In the genomic region with DNA sequence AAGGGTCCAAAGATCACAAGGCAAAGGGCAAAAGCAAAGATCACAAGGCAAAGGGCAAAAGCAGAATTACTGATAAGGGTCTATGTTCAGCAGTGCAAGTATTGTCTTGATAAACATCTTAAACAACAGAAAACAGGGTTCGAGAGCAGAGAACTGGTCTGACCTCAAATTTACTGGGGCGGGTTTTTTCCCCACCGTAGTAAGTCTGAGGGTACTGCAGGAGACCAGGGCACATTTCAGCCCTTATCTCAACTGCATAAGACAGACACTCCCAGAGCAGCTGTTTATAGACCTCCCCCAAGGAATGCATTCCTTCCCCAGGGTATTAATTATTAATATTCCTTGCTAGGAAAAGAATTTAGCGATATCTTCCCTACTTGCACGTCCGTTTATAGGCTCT, we compare ENCODE assay signal across 6 cellular contexts.
DNase-seq lines count a peak whose midpoint lies in the region; ATAC-seq, FAIRE-seq and TF ChIP-seq lines count a peak whose summit lies in the region.
"Not testable (repeated sequence)": the region's sequence is repeated elsewhere in the genome, so short reads cannot be mapped to it uniquely, and the experiment has no call there.

No MANE protein-coding gene starts in this region.

- not testable (repeated sequence) for FAIRE-seq in K562 (lab: Jason Lieb, UNC)

- H3K36me3 ChIP-seq in DND-41 (ENCODE audit: insufficient read depth, low read length); HEK293 (ENCODE audit: control insufficient read depth in 2 of 2, insufficient read depth in 1 of 2, low read length in 2 of 2); OCI-LY7 (ENCODE audit: insufficient read depth, low read length); K562 (ENCODE audit: control insufficient read depth, insufficient read depth, low read length): not testable (repeated sequence)

- intact Hi-C loops in OCI-LY7 (cut with micrococcal nuclease; ENCODE audit: unreplicated experiment); K562 (cut with micrococcal nuclease): not testable (repeated sequence)

- peaks cover 10% of the 10 kb centered on the region for H3K9me3 Mint-ChIP-seq in progenitor cell of endocrine pancreas (ENCODE audit: low read depth)

- H2AFZ ChIP-seq in DND-41 (ENCODE audit: low read depth, low read length); OCI-LY7 (ENCODE audit: low read length); K562 (ENCODE audit: low read depth, low read length): not testable (repeated sequence)

- not testable (repeated sequence) for TF ChIP-seq EP300 in K562 (IDR thresholded peaks at IDR 0.05; ENCODE audit: low read length)

- H3K9me2 ChIP-seq in OCI-LY7 (ENCODE audit: insufficient read depth, low read length): not testable (repeated sequence)

- H3K4me1 ChIP-seq in DND-41 (ENCODE audit: insufficient read depth, low read length); HEK293 (ENCODE audit: control insufficient read depth, insufficient read depth, low read length); OCI-LY7 (ENCODE audit: insufficient read depth, low read length, poor library complexity, severe bottlenecking); K562 (replicated peaks in 1 of 2; ENCODE audit: control insufficient read depth in 2 of 2, insufficient read depth in 2 of 2, low read length in 2 of 2): not testable (repeated sequence)

- H3K9ac ChIP-seq in DND-41 (ENCODE audit: low read depth, low read length); K562 (ENCODE audit: insufficient read depth in 1 of 2, low read depth in 2 of 2, low read length in 2 of 2): not testable (repeated sequence)

- TF ChIP-seq POLR2A in K562 (conservative IDR thresholded peaks at IDR 0.05): not testable (repeated sequence)

- DNase-seq in DND-41 (peak; percentile 19), OCI-LY7 (ENCODE audit: low spot score) (peak; percentile 24), OCI-M1 (lab: John Stamatoyannopoulos, UW) (peak; percentile 10)
- DNase-seq in K562 (ENCODE audit: extremely low read depth in 1 of 4, low spot score in 3 of 4); progenitor cell of endocrine pancreas (ENCODE audit: low spot score, unreplicated experiment): not testable (repeated sequence)

- H3K27me3 ChIP-seq in DND-41 (ENCODE audit: insufficient read depth, low read length, poor library complexity); K562 (ENCODE audit: control insufficient read depth in 2 of 2, insufficient read depth in 2 of 2, low read length in 2 of 2): not testable (repeated sequence)

- ATAC-seq in DND-41 (ENCODE audit: insufficient read depth, low read depth); K562: not testable (repeated sequence)

- not testable (repeated sequence) for TF ChIP-seq CTCF in DND-41 (IDR thresholded peaks at IDR 0.05; ENCODE audit: borderline replicate concordance, extremely low read depth, low read length, poor library complexity, severe bottlenecking); HEK293 (tag by site-specific recombination; IDR thresholded peaks at IDR 0.05); OCI-LY7 (conservative IDR thresholded peaks at IDR 0.05; ENCODE audit: low read length); K562 (IDR thresholded peaks at IDR 0.05 in 2 of 3, conservative IDR thresholded peaks at IDR 0.05 in 1 of 3; ENCODE audit: insufficient read depth in 2 of 3, low read depth in 1 of 3, low read length in 3 of 3); progenitor cell of endocrine pancreas (IDR thresholded peaks at IDR 0.05; ENCODE audit: unreplicated experiment)

- H3K9me1 ChIP-seq in K562 (ENCODE audit: control insufficient read depth, insufficient read depth, low read length): not testable (repeated sequence)

- H3K4me3 ChIP-seq in DND-41 (ENCODE audit: low read depth in 1 of 2, low read length in 2 of 2); HEK293 (ENCODE audit: low read depth, low read length); OCI-LY7 (ENCODE audit: low read depth, low read length, poor library complexity, severe bottlenecking); K562: not testable (repeated sequence)

- H3K36me3 Mint-ChIP-seq in progenitor cell of endocrine pancreas (ENCODE audit: insufficient read depth): peaks cover 10% of the 10 kb centered on the region

- not testable (repeated sequence) for H3K27me3 Mint-ChIP-seq in progenitor cell of endocrine pancreas

- CTCF ChIA-PET in HEK293 (lab: Yijun Ruan, JAX); OCI-LY7 (lab: Charles Lee; ENCODE audit: unreplicated experiment); K562 (lab: Yijun Ruan, JAX; ENCODE audit: low intra/inter-chr PET ratio): not testable (repeated sequence)

- in situ Hi-C loops in K562 (cut with MboI): not testable (repeated sequence)

- not testable (repeated sequence) for H4K20me1 ChIP-seq in DND-41 (ENCODE audit: insufficient read depth, low read length); OCI-LY7 (ENCODE audit: insufficient read depth, low read length); K562 (replicated peaks; ENCODE audit: control insufficient read depth, insufficient read depth, low read length)

- not testable (repeated sequence) for H3K79me2 ChIP-seq in DND-41 (ENCODE audit: insufficient read depth, low read length); OCI-LY7 (ENCODE audit: insufficient read depth, low read depth, low read length); K562 (ENCODE audit: control insufficient read depth, insufficient read depth, low read length)

- not testable (repeated sequence) for BruUV-seq in OCI-LY7 (replicated peaks; lab: Mats Ljungman, UMichigan); K562 (replicated peaks; lab: Mats Ljungman, UMichigan)

- H3K4me3 Mint-ChIP-seq in progenitor cell of endocrine pancreas (ENCODE audit: low read depth): not testable (repeated sequence)

- not testable (repeated sequence) for H3K4me2 ChIP-seq in DND-41 (ENCODE audit: insufficient read depth, low read length); OCI-LY7 (ENCODE audit: low read length); K562 (ENCODE audit: insufficient read depth, low read length)

- peak overlapping the region; percentile 64 for H3K27ac Mint-ChIP-seq in progenitor cell of endocrine pancreas

- not testable (repeated sequence) for TF ChIP-seq RAD21 in K562 (CRISPR knock-in tag; conservative IDR thresholded peaks at IDR 0.05 in 1 of 2, IDR thresholded peaks at IDR 0.05 in 1 of 2)

- peaks cover 15% of the 10 kb centered on the region for H3K4me1 Mint-ChIP-seq in progenitor cell of endocrine pancreas (ENCODE audit: low read depth)

- 2% methylated on average over 6 of the region's 6 CpGs for WGBS in K562 (ENCODE audit: insufficient coverage, low coverage, missing lambda C conversion rate)

- H3K9me3 ChIP-seq in DND-41 (ENCODE audit: insufficient read depth, low read length, severe bottlenecking) (peaks cover 19% of the 10 kb centered on the region), OCI-LY7 (ENCODE audit: low read length) (peaks cover 24% of the 10 kb centered on the region)
- H3K9me3 ChIP-seq in HEK293 (ENCODE audit: control insufficient read depth, insufficient read depth, low read depth, low read length); K562 (replicated peaks; ENCODE audit: control insufficient read depth, insufficient read depth, low read depth, low read length): not testable (repeated sequence)

- POLR2A ChIA-PET in HEK293 (lab: Yijun Ruan, JAX); OCI-LY7 (lab: Charles Lee); K562 (lab: Yijun Ruan, JAX): not testable (repeated sequence)

- H3K27ac ChIP-seq in DND-41 (ENCODE audit: low read length); HEK293 (ENCODE audit: extremely low read depth, low read depth, low read length); OCI-LY7 (ENCODE audit: low read depth, low read length, poor library complexity, severe bottlenecking); K562 (ENCODE audit: extremely low read depth, low read depth, low read length): not testable (repeated sequence)

TF ChIP-seq in HEK293, 187 proteins besides CTCF, POLR2A, EP300 and RAD21:
- peak; percentile 84 for TF ChIP-seq SETDB1 (IDR thresholded peaks at IDR 0.05; ENCODE audit: insufficient read length, low read length)

TF ChIP-seq in K562, 482 proteins besides CTCF, POLR2A, EP300 and RAD21 (continues in another document):
- TF ChIP-seq, protein P1, sequence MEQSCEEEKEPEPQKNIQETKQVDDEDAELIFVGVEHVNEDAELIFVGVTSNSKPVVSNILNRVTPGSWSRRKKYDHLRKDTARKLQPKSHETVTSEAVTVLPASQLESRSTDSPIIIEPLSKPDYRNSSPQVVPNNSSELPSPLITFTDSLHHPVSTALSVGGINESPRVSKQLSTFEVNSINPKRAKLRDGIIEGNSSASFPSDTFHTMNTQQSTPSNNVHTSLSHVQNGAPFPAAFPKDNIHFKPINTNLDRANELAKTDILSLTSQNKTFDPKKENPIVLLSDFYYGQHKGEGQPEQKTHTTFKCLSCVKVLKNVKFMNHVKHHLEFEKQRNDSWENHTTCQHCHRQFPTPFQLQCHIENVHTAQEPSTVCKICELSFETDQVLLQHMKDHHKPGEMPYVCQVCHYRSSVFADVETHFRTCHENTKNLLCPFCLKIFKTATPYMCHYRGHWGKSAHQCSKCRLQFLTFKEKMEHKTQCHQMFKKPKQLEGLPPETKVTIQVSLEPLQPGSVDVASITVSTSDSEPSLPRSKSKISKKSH (CRISPR knock-in tag; IDR thresholded peaks at IDR 0.05): peak; percentile 83; the same call in 1 of the 2 replicates
- TF ChIP-seq TRIM28 (IDR thresholded peaks at IDR 0.05): peak; percentile 89
- TF ChIP-seq, protein P2, sequence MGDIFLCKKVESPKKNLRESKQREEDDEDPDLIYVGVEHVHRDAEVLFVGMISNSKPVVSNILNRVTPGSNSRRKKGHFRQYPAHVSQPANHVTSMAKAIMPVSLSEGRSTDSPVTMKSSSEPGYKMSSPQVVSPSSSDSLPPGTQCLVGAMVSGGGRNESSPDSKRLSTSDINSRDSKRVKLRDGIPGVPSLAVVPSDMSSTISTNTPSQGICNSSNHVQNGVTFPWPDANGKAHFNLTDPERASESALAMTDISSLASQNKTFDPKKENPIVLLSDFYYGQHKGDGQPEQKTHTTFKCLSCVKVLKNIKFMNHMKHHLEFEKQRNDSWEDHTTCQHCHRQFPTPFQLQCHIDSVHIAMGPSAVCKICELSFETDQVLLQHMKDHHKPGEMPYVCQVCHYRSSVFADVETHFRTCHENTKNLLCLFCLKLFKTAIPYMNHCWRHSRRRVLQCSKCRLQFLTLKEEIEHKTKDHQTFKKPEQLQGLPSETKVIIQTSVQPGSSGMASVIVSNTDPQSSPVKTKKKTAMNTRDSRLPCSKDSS (IDR thresholded peaks at IDR 0.05; ENCODE audit: low read depth, partially characterized antibody): peak; percentile 83
